16 cellular contexts compared by ENCODE assay signal in the genomic region with DNA sequence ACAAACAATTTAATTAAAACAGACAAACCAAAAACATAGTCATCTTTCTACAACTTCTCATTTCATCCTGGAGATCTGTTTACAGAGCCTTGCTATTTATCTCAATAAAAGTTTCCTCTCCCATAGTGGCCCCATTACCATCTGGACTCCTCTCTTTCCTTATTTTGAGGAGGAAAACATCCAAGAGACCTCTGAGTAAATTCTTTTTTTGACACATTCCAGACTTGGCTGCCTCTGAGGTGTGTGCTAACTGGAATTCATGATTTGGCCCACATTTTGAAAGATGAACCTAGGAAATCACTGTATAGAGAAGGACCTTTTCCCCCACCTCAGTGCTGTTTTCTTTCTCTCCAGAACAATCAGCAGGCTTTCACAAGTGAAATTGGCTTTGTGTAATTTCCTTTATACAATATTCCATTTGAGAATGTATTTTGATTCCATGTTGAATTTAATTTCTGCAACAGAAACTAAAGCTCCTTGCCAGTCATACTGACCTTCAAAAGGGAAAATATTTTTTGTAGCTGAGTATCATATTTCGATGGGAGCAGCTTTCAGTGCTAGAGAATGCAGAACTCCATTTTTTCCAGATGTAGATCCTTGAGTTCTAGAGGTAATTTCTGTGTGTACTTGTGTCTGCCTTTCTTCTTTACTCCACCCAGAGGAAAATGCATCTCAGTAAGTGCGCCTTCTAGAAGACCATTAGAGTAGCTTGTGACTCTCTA.
DNase-seq lines count a peak whose midpoint lies in the region; ATAC-seq and TF ChIP-seq lines count a peak whose summit lies in the region.
"Had no signal": no experiment of that assay in that cellular context is flagged by ENCODE, and none has a peak within 500 bp of the region (broad histone marks: within the 10 kb centered on the region; RNA-seq: fewer than 3 reads in every experiment).

No MANE protein-coding gene starts in this region.

- H3K4me3 ChIP-seq in gastroesophageal sphincter (no peak overlapping the region), sigmoid colon (no peak overlapping the region)
- H3K4me3 ChIP-seq: cardiac muscle cell, psoas muscle had no signal

- H3K27ac ChIP-seq in gastroesophageal sphincter (peak overlapping the region; percentile 41 to 62 (median 56)), sigmoid colon (peak overlapping the region; percentile 36 to 81 (median 71))
- H3K27ac ChIP-seq: cardiac muscle cell, psoas muscle had no signal

- ATAC-seq in SK-N-SH treated with all-trans-retinoic acid at 6 μM for 48 hours (peak; percentile 78), gastroesophageal sphincter (peak; percentile 67), GM18867 (IDR thresholded peaks at IDR 0.05; ENCODE audit: unreplicated experiment) (no peak), HG02678 (IDR thresholded peaks at IDR 0.05; ENCODE audit: unreplicated experiment) (no peak), HG03439 (IDR thresholded peaks at IDR 0.05; ENCODE audit: unreplicated experiment) (no peak)
- ATAC-seq: psoas muscle had no signal

- TF ChIP-seq EP300 in gastroesophageal sphincter (IDR thresholded peaks at IDR 0.05) (no peak), sigmoid colon (IDR thresholded peaks at IDR 0.05) (no peak)

- intact Hi-C loops in sigmoid colon (cut with DNase I), result loop anchor here (2.0 kb wide), 1 partner anchor 366 kb away; a partner anchor contains a TSS

- TF ChIP-seq CTCF in gastroesophageal sphincter (IDR thresholded peaks at IDR 0.05), result no peak
- TF ChIP-seq CTCF in sigmoid colon (IDR thresholded peaks at IDR 0.05), result no peak

- peaks cover 0 to 28% of the 10 kb centered on the region in 2 donors for H3K36me3 ChIP-seq in gastroesophageal sphincter
- H3K36me3 ChIP-seq in sigmoid colon, result peaks cover 0 to 5% (median 0%) of the 10 kb centered on the region in 4 donors
- H3K36me3 ChIP-seq: cardiac muscle cell had no signal

- DNase-seq in AG20443 (ENCODE audit: low spot score), result peak; percentile 31
- DNase-seq in sigmoid colon, result no peak
- no peak for DNase-seq in mucosa of gallbladder (ENCODE audit: low spot score)
- DNase-seq: activated CD4-positive, CD25-positive, alpha-beta regulatory T cell treated with anti-CD3 and anti-CD28 coated beads, Interleukin-2, amount 50 U/mL, for 72 hours; activated naive CD4-positive, alpha-beta T cell treated with anti-CD3 and anti-CD28 coated beads, Interleukin-2, amount 10 ng/mL, durations not matched to agents 7 days and 5 days; glutamatergic neuron; MM.1S; NCI-H1930; stimulated activated CD4-positive, alpha-beta T cell treated with anti-CD3 and anti-CD28 coated beads, Interleukin-15, amount 100 ng/mL, for 24 hours had no signal

- H3K4me1 ChIP-seq in gastroesophageal sphincter (peaks cover 0 to 17% (median 5%) of the 10 kb centered on the region in 3 donors), sigmoid colon (peaks cover 0 to 51% (median 29%) of the 10 kb centered on the region in 4 donors)
- H3K4me1 ChIP-seq: psoas muscle had no signal

- TF ChIP-seq POLR2A in gastroesophageal sphincter (IDR thresholded peaks at IDR 0.05) (no peak), sigmoid colon (IDR thresholded peaks at IDR 0.05) (no peak)

- H3K27me3 ChIP-seq in gastroesophageal sphincter (no peaks in the 10 kb centered on the region), sigmoid colon (no peaks in the 10 kb centered on the region)
- H3K27me3 ChIP-seq: cardiac muscle cell had no signal

- WGBS in gastroesophageal sphincter (ENCODE audit: low coverage in 1 of 2), 2 donors, result 40 to 48% methylated on average over 2 of the region's 2 CpGs
- 87 to 91% methylated on average over 2 of the region's 2 CpGs for WGBS in sigmoid colon, 2 donors

- H3K9me3 ChIP-seq in gastroesophageal sphincter (no peaks in the 10 kb centered on the region), sigmoid colon (no peaks in the 10 kb centered on the region)
- H3K9me3 ChIP-seq: psoas muscle had no signal

TF ChIP-seq in SK-N-SH treated with all-trans-retinoic acid at 6 μM for 48 hours, 23 proteins besides CTCF, POLR2A, EP300 and RAD21:
- TF ChIP-seq GLIS3 (CRISPR knock-in tag; IDR thresholded peaks at IDR 0.05) (no peak), CSDC2 (CRISPR knock-in tag; IDR thresholded peaks at IDR 0.05) (no peak), ZNF8 (CRISPR knock-in tag; IDR thresholded peaks at IDR 0.05) (no peak), TCF4 (CRISPR knock-in tag; IDR thresholded peaks at IDR 0.05; ENCODE audit: borderline replicate concordance) (no peak), ZNF70 (CRISPR knock-in tag; IDR thresholded peaks at IDR 0.05) (no peak), ZFP30 (CRISPR knock-in tag; IDR thresholded peaks at IDR 0.05) (0 out of 2 replicates have a peak, but pooled peaks have one; percentile 23), OSR1 (CRISPR knock-in tag; IDR thresholded peaks at IDR 0.05) (no peak), ISL1 (CRISPR knock-in tag; IDR thresholded peaks at IDR 0.05) (no peak; the same call in 1 of the 2 replicates), RARB (CRISPR knock-in tag; IDR thresholded peaks at IDR 0.05) (no peak), ZNF565 (CRISPR knock-in tag; conservative IDR thresholded peaks at IDR 0.05; ENCODE audit: low read depth) (no peak), TOX (CRISPR knock-in tag; IDR thresholded peaks at IDR 0.05; ENCODE audit: borderline replicate concordance) (no peak), SNAI2 (CRISPR knock-in tag; IDR thresholded peaks at IDR 0.05) (no peak)
- TF ChIP-seq, protein P1, sequence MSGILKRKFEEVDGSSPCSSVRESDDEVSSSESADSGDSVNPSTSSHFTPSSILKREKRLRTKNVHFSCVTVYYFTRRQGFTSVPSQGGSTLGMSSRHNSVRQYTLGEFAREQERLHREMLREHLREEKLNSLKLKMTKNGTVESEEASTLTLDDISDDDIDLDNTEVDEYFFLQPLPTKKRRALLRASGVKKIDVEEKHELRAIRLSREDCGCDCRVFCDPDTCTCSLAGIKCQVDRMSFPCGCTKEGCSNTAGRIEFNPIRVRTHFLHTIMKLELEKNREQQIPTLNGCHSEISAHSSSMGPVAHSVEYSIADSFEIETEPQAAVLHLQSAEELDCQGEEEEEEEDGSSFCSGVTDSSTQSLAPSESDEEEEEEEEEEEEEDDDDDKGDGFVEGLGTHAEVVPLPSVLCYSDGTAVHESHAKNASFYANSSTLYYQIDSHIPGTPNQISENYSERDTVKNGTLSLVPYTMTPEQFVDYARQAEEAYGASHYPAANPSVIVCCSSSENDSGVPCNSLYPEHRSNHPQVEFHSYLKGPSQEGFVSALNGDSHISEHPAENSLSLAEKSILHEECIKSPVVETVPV (CRISPR knock-in tag; IDR thresholded peaks at IDR 0.05), result no peak
- TF ChIP-seq, protein P2, sequence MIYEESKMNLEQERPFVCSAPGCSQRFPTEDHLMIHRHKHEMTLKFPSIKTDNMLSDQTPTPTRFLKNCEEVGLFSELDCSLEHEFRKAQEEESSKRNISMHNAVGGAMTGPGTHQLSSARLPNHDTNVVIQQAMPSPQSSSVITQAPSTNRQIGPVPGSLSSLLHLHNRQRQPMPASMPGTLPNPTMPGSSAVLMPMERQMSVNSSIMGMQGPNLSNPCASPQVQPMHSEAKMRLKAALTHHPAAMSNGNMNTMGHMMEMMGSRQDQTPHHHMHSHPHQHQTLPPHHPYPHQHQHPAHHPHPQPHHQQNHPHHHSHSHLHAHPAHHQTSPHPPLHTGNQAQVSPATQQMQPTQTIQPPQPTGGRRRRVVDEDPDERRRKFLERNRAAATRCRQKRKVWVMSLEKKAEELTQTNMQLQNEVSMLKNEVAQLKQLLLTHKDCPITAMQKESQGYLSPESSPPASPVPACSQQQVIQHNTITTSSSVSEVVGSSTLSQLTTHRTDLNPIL (CRISPR knock-in tag; IDR thresholded peaks at IDR 0.05; ENCODE audit: low read depth), result 0 out of 2 replicates have a peak, but pooled peaks have one; percentile 36

Comparison
In these comparisons a context has a peak if more than half of its experiments do, and no peak if none do; other contexts are left out.
1. ATAC-seq: peak in SK-N-SH treated with all-trans-retinoic acid at 6 μM for 48 hours (single experiment) and gastroesophageal sphincter (single experiment); none in GM18867 (single experiment), HG02678 (single experiment) and HG03439 (single experiment).